In genomic region chr13:112208656-112209055, GRCh38 we compare ENCODE assay signal across 35 cellular contexts.
DNase-seq lines count a peak whose midpoint lies in the region; ATAC-seq and TF ChIP-seq lines count a peak whose summit lies in the region.
"Had no signal": no experiment of that assay in that cellular context is flagged by ENCODE, and none has a peak within 500 bp of the region (broad histone marks: within the 10 kb centered on the region; RNA-seq: fewer than 3 reads in every experiment).

No MANE protein-coding gene starts in this region.

- no peak overlapping the region for H3K23ac ChIP-seq in neuronal stem cell (ENCODE audit: low read depth, low read length, poor library complexity)

- no peaks in the 10 kb centered on the region for H3K79me1 ChIP-seq in neuronal stem cell (ENCODE audit: low read depth, low read length)

- no peaks in the 10 kb centered on the region for H4K20me1 ChIP-seq in neural progenitor cell (ENCODE audit: low read depth)

- H3K4me3 Mint-ChIP-seq in neural progenitor cell: peak overlapping the region; percentile 9
- H3K4me3 Mint-ChIP-seq: B cell; CD4-positive, alpha-beta memory T cell; CD4-positive, alpha-beta T cell; CD4-positive, CD25-positive, alpha-beta regulatory T cell; CD8-positive, alpha-beta memory T cell; CD8-positive, alpha-beta T cell had no signal

- H3K36me3 Mint-ChIP-seq in neural progenitor cell: no peaks in the 10 kb centered on the region
- H3K36me3 Mint-ChIP-seq: CD14-positive monocyte; CD4-positive, alpha-beta memory T cell; CD4-positive, CD25-positive, alpha-beta regulatory T cell; CD8-positive, alpha-beta T cell had no signal

- H2AFZ ChIP-seq in neural progenitor cell (replicated peaks): no peak overlapping the region
- H2AFZ ChIP-seq in neuronal stem cell (ENCODE audit: low read length): no peak overlapping the region

- H2BK5ac ChIP-seq in neuronal stem cell (ENCODE audit: low read length): no peak overlapping the region

- H3K4me1 Mint-ChIP-seq in neural progenitor cell: peaks cover 87% of the 10 kb centered on the region
- H3K4me1 Mint-ChIP-seq: B cell, CD14-positive monocyte had no signal

- peaks cover 62% of the 10 kb centered on the region for H3K4me1 ChIP-seq in neural progenitor cell
- H3K4me1 ChIP-seq in neuronal stem cell (ENCODE audit: control insufficient read depth in 2 of 2, insufficient read depth in 1 of 2, low read depth in 1 of 2, low read length in 2 of 2): peaks cover 29 to 60% of the 10 kb centered on the region in 2 donors
- H3K4me1 ChIP-seq: A549, BE2C, Caco-2 had no signal

- H2BK12ac ChIP-seq in neuronal stem cell (ENCODE audit: low read length): no peak overlapping the region

- H3K18ac ChIP-seq in neuronal stem cell (ENCODE audit: low read length): peak overlapping the region; percentile 61

- no peak overlapping the region for H3K27ac ChIP-seq in coronary artery
- no peak overlapping the region for H3K27ac ChIP-seq in neural progenitor cell
- no peak overlapping the region for H3K27ac ChIP-seq in neuronal stem cell (replicated peaks; ENCODE audit: low read length)
- H3K27ac ChIP-seq: 22Rv1; A549; BLaER1; BLaER1 treated with 17β-estradiol and CSF1 and Interleukin-3, amounts not matched to agents 10 nM and 100 nM; C4-2B had no signal

- peak overlapping the region; percentile 48 for H2BK120ac ChIP-seq in neuronal stem cell (ENCODE audit: low read depth, low read length)

- H3K4me3 ChIP-seq in coronary artery: no peak overlapping the region
- H3K4me3 ChIP-seq in neural progenitor cell: no peak overlapping the region
- no peak overlapping the region for H3K4me3 ChIP-seq in neuronal stem cell (ENCODE audit: low read length in 2 of 2)
- H3K4me3 ChIP-seq: A549; BLaER1; BLaER1 treated with 17β-estradiol and CSF1 and Interleukin-3, amounts not matched to agents 10 nM and 100 nM had no signal

- H3K36me3 ChIP-seq in neural progenitor cell (no peaks in the 10 kb centered on the region), neuronal stem cell (replicated peaks in 1 of 2; ENCODE audit: control insufficient read depth in 2 of 2, insufficient read depth in 2 of 2, low read length in 2 of 2) (no peaks in the 10 kb centered on the region)
- H3K36me3 ChIP-seq: BE2C; BLaER1; BLaER1 treated with 17β-estradiol and CSF1 and Interleukin-3, amounts not matched to agents 10 nM and 100 nM had no signal

- peaks cover 3% of the 10 kb centered on the region for H3K9me3 Mint-ChIP-seq in neural progenitor cell
- H3K9me3 Mint-ChIP-seq: CD4-positive, alpha-beta memory T cell; CD4-positive, alpha-beta T cell; CD8-positive, alpha-beta memory T cell; CD8-positive, alpha-beta T cell had no signal

- H3K27ac Mint-ChIP-seq in neural progenitor cell: peak overlapping the region; percentile 65
- H3K27ac Mint-ChIP-seq: B cell; CD14-positive monocyte; CD4-positive, alpha-beta T cell; CD4-positive, CD25-positive, alpha-beta regulatory T cell; CD8-positive, alpha-beta memory T cell; CD8-positive, alpha-beta T cell had no signal

- H3K4ac ChIP-seq in neuronal stem cell (ENCODE audit: low read length): no peak overlapping the region

- no peak for ATAC-seq in GM21529 (IDR thresholded peaks at IDR 0.05; ENCODE audit: unreplicated experiment)
- ATAC-seq: A549; CD8-positive, alpha-beta T cell had no signal

- H4K8ac ChIP-seq in neuronal stem cell (ENCODE audit: low read depth, low read length): no peak overlapping the region

- peaks cover 16% of the 10 kb centered on the region for H3K27me3 Mint-ChIP-seq in neural progenitor cell (ENCODE audit: insufficient read depth, low read depth)

- WGBS in neuronal stem cell (ENCODE audit: extremely low coverage in 2 of 2, insufficient read length in 2 of 2, insufficient replicate concordance in 1 of 2), 2 donors: no CpG with 5 or more reads among the region's 8 CpGs

- no peak for TF ChIP-seq CTCF in coronary artery (IDR thresholded peaks at IDR 0.05)
- no peak for TF ChIP-seq CTCF in neural progenitor cell (IDR thresholded peaks at IDR 0.05)

- DNase-seq in coronary artery (ENCODE audit: low spot score) (peak; percentile 61), islet precursor cell (peak; percentile 47), neural progenitor cell (ENCODE audit: low spot score) (no peak), neuronal stem cell (ENCODE audit: low spot score) (no peak), NCI-H446 (lab: John Stamatoyannopoulos, UW) (no peak), activated gamma-delta T cell (lab: John Stamatoyannopoulos, UW) (no peak), NCI-H1694 treated with DMSO at 0.1 percent for 48 hours (lab: John Stamatoyannopoulos, UW) (no peak)
- DNase-seq: 8988T; ACHN; AML-193; BE2C; C1 segment of cervical spinal cord; Caco-2; Calu3; CD4-positive, alpha-beta memory T cell; CD4-positive, alpha-beta T cell; CD4-positive, CD25-positive, alpha-beta regulatory T cell; CD8-positive, alpha-beta memory T cell; CD8-positive, alpha-beta T cell; COR-L47; DMS 273 treated with DMSO at 0.1 percent for 48 hours; DMS153; DMS53; DMS79; DMS79 treated with DMSO at 0.1 percent for 48 hours; DND-41; EL had no signal

- no peaks in the 10 kb centered on the region for H3K9me3 ChIP-seq in neural progenitor cell (ENCODE audit: low read depth)
- no peaks in the 10 kb centered on the region for H3K9me3 ChIP-seq in neuronal stem cell (replicated peaks in 1 of 2; ENCODE audit: control insufficient read depth in 2 of 2, insufficient read depth in 1 of 2, low read depth in 1 of 2, low read length in 2 of 2)
- H3K9me3 ChIP-seq: A549; BE2C; BLaER1; BLaER1 treated with 17β-estradiol and CSF1 and Interleukin-3, amounts not matched to agents 10 nM and 100 nM; Caco-2 had no signal

- H3K27me3 ChIP-seq in neural progenitor cell (peaks cover 12% of the 10 kb centered on the region), neuronal stem cell (ENCODE audit: control insufficient read depth in 3 of 3, insufficient read depth in 3 of 3, low read depth in 1 of 3, low read length in 3 of 3) (no peaks in the 10 kb centered on the region)

- no peak overlapping the region for H4K91ac ChIP-seq in neuronal stem cell (ENCODE audit: low read depth, low read length, poor library complexity)

- H3K9ac ChIP-seq in neural progenitor cell (no peak overlapping the region), neuronal stem cell (ENCODE audit: low read depth, low read length, poor library complexity) (no peak overlapping the region)
- H3K9ac ChIP-seq: BLaER1; BLaER1 treated with 17β-estradiol and CSF1 and Interleukin-3, amounts not matched to agents 10 nM and 100 nM had no signal

- H2BK15ac ChIP-seq in neuronal stem cell (ENCODE audit: low read length): peak overlapping the region; percentile 92

- H3K4me2 ChIP-seq in neural progenitor cell (no peak overlapping the region), neuronal stem cell (ENCODE audit: insufficient read depth, low read length, poor library complexity, severe bottlenecking) (no peak overlapping the region)
- H3K4me2 ChIP-seq: A549; BLaER1; BLaER1 treated with 17β-estradiol and CSF1 and Interleukin-3, amounts not matched to agents 10 nM and 100 nM had no signal

- peak overlapping the region; percentile 94 for H2AK5ac ChIP-seq in neuronal stem cell (ENCODE audit: low read depth, low read length)

- peak overlapping the region; percentile 12 for H3K14ac ChIP-seq in neuronal stem cell (ENCODE audit: low read length)

- H3F3A ChIP-seq in neural progenitor cell (ENCODE audit: low read depth): peaks cover 58% of the 10 kb centered on the region

- no peaks in the 10 kb centered on the region for H3K79me2 ChIP-seq in neural progenitor cell (ENCODE audit: low read depth)

Comparison
In these comparisons a context has a peak if more than half of its experiments do, and no peak if none do; other contexts are left out.
1. DNase-seq: peak in coronary artery (single experiment) and islet precursor cell (single experiment); none in neural progenitor cell (single experiment), neuronal stem cell (single experiment), NCI-H446 (0 of 2), activated gamma-delta T cell (single experiment) and NCI-H1694 treated with DMSO at 0.1 percent for 48 hours (single experiment).